8 cellular contexts compared by ENCODE assay signal in genomic region chr2:61144697-61145268, GRCh38. TPM values are rescaled to one million over a fixed set of nuclear protein-coding genes. Genes with fewer than 3 reads are reported as not detected.
DNase-seq lines count a peak whose midpoint lies in the region; ATAC-seq, FAIRE-seq and TF ChIP-seq lines count a peak whose summit lies in the region.

No MANE protein-coding gene starts in this region.

- no peak overlapping the region for H2AFZ ChIP-seq in K562 (ENCODE audit: low read depth, low read length)

- 81% methylated on average over 29 of the region's 31 CpGs for WGBS in K562 (ENCODE audit: insufficient coverage, low coverage, missing lambda C conversion rate)

- H3K79me2 ChIP-seq in K562 (ENCODE audit: control insufficient read depth, insufficient read depth, low read length), result no peaks in the 10 kb centered on the region

- no peak for TF ChIP-seq EP300 in K562 (IDR thresholded peaks at IDR 0.05; ENCODE audit: low read length)

- BruUV-seq in K562 (replicated peaks; lab: Mats Ljungman, UMichigan), result no TSS peak

- no peaks in the 10 kb centered on the region for H3K9me1 ChIP-seq in K562 (ENCODE audit: control insufficient read depth, insufficient read depth, low read length)

- DNase-seq in H7 (peak; percentile 93), MV-4-11 (lab: John Stamatoyannopoulos, UW) (peak; percentile 99), T1000 (lab: John Stamatoyannopoulos, UW) (peak; percentile 95), K562 (ENCODE audit: extremely low read depth in 1 of 4, low spot score in 3 of 4) (no peak), hypothalamus (lab: John Stamatoyannopoulos, UW) (peak; percentile 51 to 97 (median 85)), renal cortical epithelial cell (ENCODE audit: low read depth) (peak; percentile 97), NCI-H187 (lab: John Stamatoyannopoulos, UW) (no peak)

- ATAC-seq in K562, result no peak

- TF ChIP-seq POLR2A in K562 (conservative IDR thresholded peaks at IDR 0.05), result no peak

- no peaks in the 10 kb centered on the region for H3K27me3 ChIP-seq in H7 (ENCODE audit: control insufficient read depth, insufficient read depth, low read length)
- H3K27me3 ChIP-seq in K562 (ENCODE audit: control insufficient read depth in 2 of 2, insufficient read depth in 2 of 2, low read length in 2 of 2), result no peaks in the 10 kb centered on the region

- TF ChIP-seq CTCF in K562 (IDR thresholded peaks at IDR 0.05 in 2 of 3, conservative IDR thresholded peaks at IDR 0.05 in 1 of 3; ENCODE audit: insufficient read depth in 2 of 3, low read depth in 1 of 3, low read length in 3 of 3), result no peak

- H3K4me3 ChIP-seq in H7 (ENCODE audit: insufficient read depth, low read depth, low read length) (peak overlapping the region; percentile 52), K562 (no peak overlapping the region)

- H3K9ac ChIP-seq in ES-I3 (ENCODE audit: low read depth, low read length), result peak overlapping the region; percentile 88; the same call in 1 of the 2 replicates
- no peak overlapping the region for H3K9ac ChIP-seq in K562 (ENCODE audit: insufficient read depth in 1 of 2, low read depth in 2 of 2, low read length in 2 of 2)

- intact Hi-C loops in K562 (cut with micrococcal nuclease), result no loop called here

- in situ Hi-C loops in K562 (cut with MboI), result no loop called here

- no peak for TF ChIP-seq RAD21 in K562 (CRISPR knock-in tag; conservative IDR thresholded peaks at IDR 0.05 in 1 of 2, IDR thresholded peaks at IDR 0.05 in 1 of 2)

- POLR2A ChIA-PET in K562 (lab: Yijun Ruan, JAX), result no interaction called here

- no peaks in the 10 kb centered on the region for H4K20me1 ChIP-seq in K562 (replicated peaks; ENCODE audit: control insufficient read depth, insufficient read depth, low read length)

- H3K9me3 ChIP-seq in ES-I3 (ENCODE audit: control insufficient read depth, insufficient read depth, low read length), result no peaks in the 10 kb centered on the region
- no peaks in the 10 kb centered on the region for H3K9me3 ChIP-seq in K562 (replicated peaks; ENCODE audit: control insufficient read depth, insufficient read depth, low read depth, low read length)

- H3K4me1 ChIP-seq in ES-I3 (ENCODE audit: insufficient read depth, low read length), result no peaks in the 10 kb centered on the region
- H3K4me1 ChIP-seq in K562 (replicated peaks in 1 of 2; ENCODE audit: control insufficient read depth in 2 of 2, insufficient read depth in 2 of 2, low read length in 2 of 2), result no peaks in the 10 kb centered on the region; a peak in 1 of 5 replicates

- CTCF ChIA-PET in K562 (lab: Yijun Ruan, JAX; ENCODE audit: low intra/inter-chr PET ratio), result no interaction called here

- no peak for FAIRE-seq in K562 (lab: Jason Lieb, UNC)

- peaks cover 7% of the 10 kb centered on the region; the same call in 1 of the 2 replicates for H3K36me3 ChIP-seq in ES-I3 (ENCODE audit: insufficient read depth, low read length)
- no peaks in the 10 kb centered on the region for H3K36me3 ChIP-seq in H7 (replicated peaks; ENCODE audit: control insufficient read depth, insufficient read depth, low read length)
- H3K36me3 ChIP-seq in K562 (ENCODE audit: control insufficient read depth, insufficient read depth, low read length), result no peaks in the 10 kb centered on the region

- H3K27ac ChIP-seq in K562 (ENCODE audit: extremely low read depth, low read depth, low read length), result no peak overlapping the region

- no peak overlapping the region for H3K4me2 ChIP-seq in K562 (ENCODE audit: insufficient read depth, low read length)

TF ChIP-seq in K562, 482 proteins besides CTCF, POLR2A, EP300 and RAD21:
- TF ChIP-seq FOXK1 (CRISPR knock-in tag; IDR thresholded peaks at IDR 0.05; ENCODE audit: borderline replicate concordance), result no peak
- TF ChIP-seq KHSRP (IDR thresholded peaks at IDR 0.05), result no peak
- peak; percentile 83 for TF ChIP-seq ZBTB33 (CRISPR knock-in tag; IDR thresholded peaks at IDR 0.05)
- TF ChIP-seq SMARCB1 (IDR thresholded peaks at IDR 0.05; ENCODE audit: insufficient read length, low read depth), result no peak

RNA-seq across cellular contexts. Expression of gene C2orf74, which starts 17.2 kb away (rescaled TPM):
- total RNA-seq in H7 (2014; rRNA removed; shearing (Covaris generic)), result 6.5 and 8.6 TPM in 2 replicates
- total RNA-seq in K562 (2011; cell fraction: chromatin; rRNA removed; ENCODE audit: low replicate concordance), result not detected in 2 replicates
- not detected in 2 replicates for total RNA-seq in K562 (2011; cell fraction: nucleolus; rRNA removed)
- total RNA-seq in K562 (2011; cell fraction: nucleoplasm; rRNA removed), result not detected in 2 replicates
- total RNA-seq in K562 (2014; rRNA removed) (not detected in 2 replicates), K562 (2014; rRNA removed; fragmentation: Illumina TruSeq; extraction: Trizol) (not detected in 2 replicates), K562 (2015; rRNA removed; fragmentation: Illumina TruSeq; extraction: Trizol) (not detected in 2 replicates), K562 (2021) (not detected in 2 replicates), renal cortical epithelial cell (6.8 and 26.7 TPM in 2 replicates)
- polyA plus RNA-seq in K562 (2011; rRNA removed) (not detected in 2 replicates), K562 (2014; fragmentation: Illumina TruSeq; extraction: Trizol) (not detected in 2 replicates), K562 (2014; fragmentation: Nextera tagmentation; extraction: Ambion mirVana) (not detected), K562 (2014; rRNA removed) (not detected in 2 replicates)
- not detected in 2 replicates for polyA plus RNA-seq in K562 (2011; cell fraction: cytosol; rRNA removed)
- not detected in 2 replicates for polyA plus RNA-seq in K562 (2011; cell fraction: nucleus; rRNA removed)
- not detected in 2 replicates for polyA plus RNA-seq in K562 (2012)
- polyA minus RNA-seq in K562 (2011; rRNA and poly(A)+ RNA removed), result not detected in 2 replicates
- not detected in 2 replicates for polyA minus RNA-seq in K562 (2011; cell fraction: cytosol; rRNA and poly(A)+ RNA removed)
- not detected in 2 replicates for polyA minus RNA-seq in K562 (2011; cell fraction: nucleus; rRNA and poly(A)+ RNA removed)

Comparison
In these comparisons a context has a peak if more than half of its experiments do, and no peak if none do; other contexts are left out.
1. DNase-seq: peak in H7 (single experiment), MV-4-11 (single experiment), T1000 (single experiment), hypothalamus (51 of 51) and renal cortical epithelial cell (single experiment); none in K562 (0 of 4) and NCI-H187 (0 of 2).